In genomic region chr5:42423285-42424152, GRCh38 we compare ENCODE assay signal across 1 cellular context.
TF ChIP-seq lines count a peak whose summit lies in the region.

Gene GHR (plus strand): TSS chr5:42423439. CDS start chr5:42565875, 142,436 bp downstream.

TF ChIP-seq in HepG2, 621 proteins besides CTCF, POLR2A, EP300 and RAD21 (continued from another document):
- TF ChIP-seq ZNF574 (CRISPR knock-in tag; IDR thresholded peaks at IDR 0.05) (0 out of 2 replicates have a peak, but pooled peaks have one; percentile 19), TFDP1 (CRISPR knock-in tag; IDR thresholded peaks at IDR 0.05; ENCODE audit: borderline replicate concordance) (peak; percentile 20; the same call in 1 of the 2 replicates), ZFX (CRISPR knock-in tag; IDR thresholded peaks at IDR 0.05; ENCODE audit: low read depth) (peak; percentile 51; the same call in 1 of the 2 replicates), FOSL2 (CRISPR knock-in tag; IDR thresholded peaks at IDR 0.05) (0 out of 2 replicates have a peak, but pooled peaks have one; percentile 19), ATF4 (CRISPR knock-in tag; IDR thresholded peaks at IDR 0.05) (no peak), KDM2A (CRISPR knock-in tag; IDR thresholded peaks at IDR 0.05; ENCODE audit: borderline replicate concordance, low read depth) (peak; percentile 56; the same call in 1 of the 2 replicates), ZNF800 (CRISPR knock-in tag; IDR thresholded peaks at IDR 0.05) (0 out of 2 replicates have a peak, but pooled peaks have one; percentile 46), NFKB2 (CRISPR knock-in tag; IDR thresholded peaks at IDR 0.05; ENCODE audit: borderline replicate concordance) (peak; percentile 56; the same call in 1 of the 2 replicates), YY1 (IDR thresholded peaks at IDR 0.05; ENCODE audit: insufficient read depth, insufficient replicate concordance, low read depth, low read length) (peak; percentile 18), NR2F1 (CRISPR knock-in tag; IDR thresholded peaks at IDR 0.05) (no peak), ARID3A (IDR thresholded peaks at IDR 0.05; ENCODE audit: low read depth, low read length) (0 out of 2 replicates have a peak, but pooled peaks have one; percentile 33), SNAPC5 (CRISPR knock-in tag; IDR thresholded peaks at IDR 0.05; ENCODE audit: borderline replicate concordance) (no peak), HNF1A (IDR thresholded peaks at IDR 0.05; ENCODE audit: low read depth) (no peak), HNF1A (CRISPR knock-in tag; IDR thresholded peaks at IDR 0.05; ENCODE audit: borderline replicate concordance) (0 out of 2 replicates have a peak, but pooled peaks have one; percentile 16)
